Comparison of ENCODE assay signal across 21 cellular contexts in genomic region chr15:29470311-29470710, GRCh38.
A peak's percentile ranks its signal among the peaks of the same experiment; 100 is the strongest.
DNase-seq lines count a peak whose midpoint lies in the region; ATAC-seq and TF ChIP-seq lines count a peak whose summit lies in the region.
"Had no signal": no experiment of that assay in that cellular context is flagged by ENCODE, and none has a peak within 500 bp of the region (broad histone marks: within the 10 kb centered on the region; RNA-seq: fewer than 3 reads in every experiment).

No MANE protein-coding gene starts in this region.

- no peaks in the 10 kb centered on the region for H3K9me3 ChIP-seq in right atrium auricular region
- no peaks in the 10 kb centered on the region for H3K9me3 ChIP-seq in body of pancreas
- no peaks in the 10 kb centered on the region for H3K9me3 ChIP-seq in mucosa of descending colon
- H3K9me3 ChIP-seq: breast epithelium, Peyer's patch, uterus had no signal

- H3K36me3 ChIP-seq in right atrium auricular region (no peaks in the 10 kb centered on the region), body of pancreas (replicated peaks in 1 of 2; ENCODE audit: insufficient read depth in 1 of 2, low read depth in 2 of 2) (no peaks in the 10 kb centered on the region), mucosa of descending colon (ENCODE audit: low read depth) (no peaks in the 10 kb centered on the region)
- H3K36me3 ChIP-seq: breast epithelium, Peyer's patch, uterus had no signal

- 70 to 71% methylated on average over 14 of the region's 14 CpGs for WGBS in body of pancreas, 2 donors

- no peak for TF ChIP-seq POLR2A in body of pancreas (IDR thresholded peaks at IDR 0.05)

- H3K27me3 ChIP-seq in right atrium auricular region (no peaks in the 10 kb centered on the region), body of pancreas (no peaks in the 10 kb centered on the region)
- H3K27me3 ChIP-seq: breast epithelium, foreskin keratinocyte, Peyer's patch, uterus had no signal

- H3K4me1 ChIP-seq in right atrium auricular region (no peaks in the 10 kb centered on the region), body of pancreas (peaks cover 11% of the 10 kb centered on the region), mucosa of descending colon (ENCODE audit: low read depth) (no peaks in the 10 kb centered on the region)
- H3K4me1 ChIP-seq: breast epithelium, foreskin keratinocyte, Peyer's patch, uterus had no signal

- TF ChIP-seq CTCF in right atrium auricular region (IDR thresholded peaks at IDR 0.05), result no peak
- TF ChIP-seq CTCF in body of pancreas (IDR thresholded peaks at IDR 0.05), result no peak
- no peak for TF ChIP-seq CTCF in mucosa of descending colon (IDR thresholded peaks at IDR 0.05)

- H3K4me3 ChIP-seq in right atrium auricular region (no peak overlapping the region), body of pancreas (no peak overlapping the region), mucosa of descending colon (no peak overlapping the region)
- H3K4me3 ChIP-seq: breast epithelium, GM12878, Peyer's patch, uterus had no signal

- no peak for ATAC-seq in Right ventricle myocardium superior (ENCODE audit: poor library complexity)
- ATAC-seq in body of pancreas, result peak; percentile 24
- ATAC-seq in mucosa of descending colon, result peak; percentile 5
- no peak for ATAC-seq in HG03521 (IDR thresholded peaks at IDR 0.05; ENCODE audit: unreplicated experiment)
- ATAC-seq: foreskin keratinocyte, GM12878 had no signal

- peak; percentile 52 for DNase-seq in right atrium auricular region (ENCODE audit: low spot score)
- DNase-seq in Right ventricle myocardium superior, result no peak
- DNase-seq in body of pancreas, result peak in 3 of 4 donors; percentile 25 to 44 (median 28)
- DNase-seq in mucosa of descending colon, result peak in 1 of 3 donors; percentile 12
- no peak for DNase-seq in stimulated activated CD4-positive, alpha-beta T cell treated with anti-CD3 and anti-CD28 coated beads, Interleukin-2, amount 100 ng/mL, for 48 hours
- DNase-seq in germinal center (ENCODE audit: low spot score), result no peak
- DNase-seq in OCI-M1 (lab: John Stamatoyannopoulos, UW), result no peak
- DNase-seq: activated CD4-positive, alpha-beta T cell treated with anti-CD3 and anti-CD28 coated beads, Interleukin-2, amount 50 U/mL, for 4 hours; activated effector memory CD4-positive, alpha-beta T cell treated with Interleukin-2 at 50 U/mL for 16 hours; foreskin keratinocyte; GDM1; KBM-7; MV-4-11; NCI-H1694 treated with DMSO at 0.1 percent for 48 hours; Peyer's patch; stimulated activated CD4-positive, alpha-beta T cell treated with anti-CD3 and anti-CD28 coated beads, Interleukin-12 subunit alpha, Interleukin-12 subunit beta, amount 100 ng/mL, for 4 hours; T-helper 2 cell; uterus had no signal

- intact Hi-C loops in Right ventricle myocardium superior (cut with DNase I) (no loop called here), body of pancreas (cut with DNase I) (no loop called here), mucosa of descending colon (cut with DNase I, micrococcal nuclease) (no loop called here)

- H3K27ac ChIP-seq in right atrium auricular region (no peak overlapping the region), body of pancreas (peak overlapping the region; percentile 29 to 59 (median 44))
- H3K27ac ChIP-seq: foreskin keratinocyte, Peyer's patch, uterus had no signal

Comparison
In these comparisons a context has a peak if more than half of its experiments do, and no peak if none do; other contexts are left out.
1. DNase-seq: peak in right atrium auricular region (single experiment) and body of pancreas (3 of 4); none in Right ventricle myocardium superior (single experiment), stimulated activated CD4-positive, alpha-beta T cell treated with anti-CD3 and anti-CD28 coated beads, Interleukin-2, amount 100 ng/mL, for 48 hours (0 of 2), germinal center (single experiment) and OCI-M1 (single experiment).
2. H3K27ac ChIP-seq: peak in body of pancreas (4 of 4); none in right atrium auricular region (0 of 2).
3. ATAC-seq: peak in body of pancreas (single experiment) and mucosa of descending colon (single experiment); none in Right ventricle myocardium superior (single experiment) and HG03521 (single experiment).